1 cellular context compared by ENCODE assay signal in the genomic region with DNA sequence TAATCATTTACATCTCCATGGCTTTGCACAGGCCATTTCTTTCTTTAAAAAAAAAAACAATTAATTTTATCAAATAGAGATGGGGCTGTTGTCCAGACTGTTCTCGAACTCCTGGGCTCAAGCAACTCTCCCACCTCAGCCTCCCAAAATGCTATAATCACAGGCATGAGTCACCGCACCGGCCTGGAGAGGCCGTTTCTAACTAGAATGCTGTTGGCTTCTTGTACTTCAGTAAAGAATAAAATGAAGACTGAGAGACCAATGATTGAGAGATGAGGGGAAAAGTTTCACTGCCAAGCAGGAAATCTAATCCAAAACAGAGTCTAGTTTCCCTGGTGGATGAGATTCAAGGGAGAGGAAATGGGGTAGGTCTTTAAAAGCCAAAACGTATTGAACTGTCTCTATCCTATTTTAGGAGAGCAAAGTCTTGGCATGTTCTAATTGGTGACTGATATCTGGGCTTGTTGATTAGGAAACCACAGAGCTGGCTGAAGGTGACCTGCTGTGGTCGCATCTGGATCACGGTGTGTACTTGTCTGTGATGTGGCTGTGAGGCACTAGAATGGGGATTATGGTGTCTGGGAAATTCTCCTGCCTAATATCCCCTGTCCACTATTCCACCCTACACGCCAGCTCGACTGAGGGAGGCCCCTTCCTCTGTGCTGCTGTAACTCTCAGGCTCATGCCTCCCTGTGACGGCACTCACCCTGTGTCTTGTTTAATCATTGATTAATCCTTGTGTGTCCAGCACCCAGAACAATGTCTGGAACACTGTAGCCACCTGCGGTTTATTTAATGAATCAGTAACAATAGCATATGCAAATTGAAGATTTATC.
TF ChIP-seq lines count a peak whose summit lies in the region.

No MANE protein-coding gene starts in this region.

TF ChIP-seq in SK-N-SH treated with all-trans-retinoic acid at 6 μM for 48 hours, 23 proteins besides CTCF, POLR2A, EP300 and RAD21:
- TF ChIP-seq PPARA (CRISPR knock-in tag; IDR thresholded peaks at IDR 0.05; ENCODE audit: borderline replicate concordance): no peak
- TF ChIP-seq, protein P1, sequence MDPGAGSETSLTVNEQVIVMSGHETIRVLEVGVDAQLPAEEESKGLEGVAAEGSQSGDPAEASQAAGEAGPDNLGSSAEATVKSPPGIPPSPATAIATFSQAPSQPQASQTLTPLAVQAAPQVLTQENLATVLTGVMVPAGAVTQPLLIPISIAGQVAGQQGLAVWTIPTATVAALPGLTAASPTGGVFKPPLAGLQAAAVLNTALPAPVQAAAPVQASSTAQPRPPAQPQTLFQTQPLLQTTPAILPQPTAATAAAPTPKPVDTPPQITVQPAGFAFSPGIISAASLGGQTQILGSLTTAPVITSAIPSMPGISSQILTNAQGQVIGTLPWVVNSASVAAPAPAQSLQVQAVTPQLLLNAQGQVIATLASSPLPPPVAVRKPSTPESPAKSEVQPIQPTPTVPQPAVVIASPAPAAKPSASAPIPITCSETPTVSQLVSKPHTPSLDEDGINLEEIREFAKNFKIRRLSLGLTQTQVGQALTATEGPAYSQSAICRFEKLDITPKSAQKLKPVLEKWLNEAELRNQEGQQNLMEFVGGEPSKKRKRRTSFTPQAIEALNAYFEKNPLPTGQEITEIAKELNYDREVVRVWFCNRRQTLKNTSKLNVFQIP (CRISPR knock-in tag; IDR thresholded peaks at IDR 0.05; ENCODE audit: borderline replicate concordance, low read depth): no peak
- TF ChIP-seq CSDC2 (CRISPR knock-in tag; IDR thresholded peaks at IDR 0.05): no peak
- TF ChIP-seq, protein P2, sequence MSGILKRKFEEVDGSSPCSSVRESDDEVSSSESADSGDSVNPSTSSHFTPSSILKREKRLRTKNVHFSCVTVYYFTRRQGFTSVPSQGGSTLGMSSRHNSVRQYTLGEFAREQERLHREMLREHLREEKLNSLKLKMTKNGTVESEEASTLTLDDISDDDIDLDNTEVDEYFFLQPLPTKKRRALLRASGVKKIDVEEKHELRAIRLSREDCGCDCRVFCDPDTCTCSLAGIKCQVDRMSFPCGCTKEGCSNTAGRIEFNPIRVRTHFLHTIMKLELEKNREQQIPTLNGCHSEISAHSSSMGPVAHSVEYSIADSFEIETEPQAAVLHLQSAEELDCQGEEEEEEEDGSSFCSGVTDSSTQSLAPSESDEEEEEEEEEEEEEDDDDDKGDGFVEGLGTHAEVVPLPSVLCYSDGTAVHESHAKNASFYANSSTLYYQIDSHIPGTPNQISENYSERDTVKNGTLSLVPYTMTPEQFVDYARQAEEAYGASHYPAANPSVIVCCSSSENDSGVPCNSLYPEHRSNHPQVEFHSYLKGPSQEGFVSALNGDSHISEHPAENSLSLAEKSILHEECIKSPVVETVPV (CRISPR knock-in tag; IDR thresholded peaks at IDR 0.05): no peak
- TF ChIP-seq, protein P3, sequence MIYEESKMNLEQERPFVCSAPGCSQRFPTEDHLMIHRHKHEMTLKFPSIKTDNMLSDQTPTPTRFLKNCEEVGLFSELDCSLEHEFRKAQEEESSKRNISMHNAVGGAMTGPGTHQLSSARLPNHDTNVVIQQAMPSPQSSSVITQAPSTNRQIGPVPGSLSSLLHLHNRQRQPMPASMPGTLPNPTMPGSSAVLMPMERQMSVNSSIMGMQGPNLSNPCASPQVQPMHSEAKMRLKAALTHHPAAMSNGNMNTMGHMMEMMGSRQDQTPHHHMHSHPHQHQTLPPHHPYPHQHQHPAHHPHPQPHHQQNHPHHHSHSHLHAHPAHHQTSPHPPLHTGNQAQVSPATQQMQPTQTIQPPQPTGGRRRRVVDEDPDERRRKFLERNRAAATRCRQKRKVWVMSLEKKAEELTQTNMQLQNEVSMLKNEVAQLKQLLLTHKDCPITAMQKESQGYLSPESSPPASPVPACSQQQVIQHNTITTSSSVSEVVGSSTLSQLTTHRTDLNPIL (CRISPR knock-in tag; IDR thresholded peaks at IDR 0.05; ENCODE audit: low read depth): no peak
TF ChIP-seq in SK-N-SH treated with all-trans-retinoic acid at 6 μM for 48 hours: peak in this region for 0.
